Comparison of ENCODE assay signal across 8 cellular contexts in genomic region chr9:72364679-72365524, GRCh38. TPM values are rescaled to one million over a fixed set of nuclear protein-coding genes. Genes with fewer than 3 reads are reported as not detected.
A peak's percentile ranks its signal among the peaks of the same experiment; 100 is the strongest.
DNase-seq lines count a peak whose midpoint lies in the region; TF ChIP-seq lines count a peak whose summit lies in the region.

TSS of gene ZFAND5 (minus strand) at chr9:72365208. CDS start at chr9:72360778, 4,430 bp downstream.

- DNase-seq in EL: peak; percentile 98
- DNase-seq in GOT3 (lab: John Stamatoyannopoulos, UW): peak; percentile 81
- DNase-seq in LNCaP clone FGC (ENCODE audit: low read depth): peak; percentile 91
- peak; percentile 83 for DNase-seq in activated effector memory CD4-positive, alpha-beta T cell treated with Interleukin-2 at 50 U/mL for 16 hours
- DNase-seq in fibroblast of the aortic adventitia (ENCODE audit: low read depth): peak; percentile 98

- peak; percentile 93 for TF ChIP-seq POLR2A in Raji (IDR thresholded peaks at IDR 0.05; ENCODE audit: insufficient read depth, low read depth, low read length)

- H3K27ac Mint-ChIP-seq in nephron: peak within 1 kb of the TSS; percentile 98 to 100 (median 100)
- peak within 1 kb of the TSS; percentile 98 for H3K27ac Mint-ChIP-seq in stimulated activated naive CD8-positive, alpha-beta T cell treated with anti-CD3 and anti-CD28 coated beads, Interleukin-15, Interleukin-2, amounts not matched to agents 100 ng/mL and 50 ng/mL, for 24 hours

- no peaks in the 10 kb centered on the region for H3K9me3 Mint-ChIP-seq in nephron
- H3K9me3 Mint-ChIP-seq in stimulated activated naive CD8-positive, alpha-beta T cell treated with anti-CD3 and anti-CD28 coated beads, Interleukin-15, Interleukin-2, amounts not matched to agents 100 ng/mL and 50 ng/mL, for 24 hours: no peaks in the 10 kb centered on the region

- H3K4me3 ChIP-seq in LNCaP clone FGC (ENCODE audit: low read depth, low read length): peak within 1 kb of the TSS; percentile 91
- peak within 1 kb of the TSS; percentile 77 for H3K4me3 ChIP-seq in fibroblast of the aortic adventitia (ENCODE audit: low read depth, low read length)

- no peaks in the 10 kb centered on the region for H3K27me3 Mint-ChIP-seq in nephron (ENCODE audit: low read depth)
- no peaks in the 10 kb centered on the region for H3K27me3 Mint-ChIP-seq in stimulated activated naive CD8-positive, alpha-beta T cell treated with anti-CD3 and anti-CD28 coated beads, Interleukin-15, Interleukin-2, amounts not matched to agents 100 ng/mL and 50 ng/mL, for 24 hours

- peaks cover 35% of the 10 kb centered on the region for H3K4me1 Mint-ChIP-seq in nephron
- peaks cover 43% of the 10 kb centered on the region for H3K4me1 Mint-ChIP-seq in stimulated activated naive CD8-positive, alpha-beta T cell treated with anti-CD3 and anti-CD28 coated beads, Interleukin-15, Interleukin-2, amounts not matched to agents 100 ng/mL and 50 ng/mL, for 24 hours (ENCODE audit: low read depth)

- peak; percentile 12; the same call in 1 of the 2 replicates for TF ChIP-seq CTCF in LNCaP clone FGC (IDR thresholded peaks at IDR 0.05; ENCODE audit: control insufficient read depth, extremely low read depth, insufficient read depth)
- no peak for TF ChIP-seq CTCF in fibroblast of the aortic adventitia (IDR thresholded peaks at IDR 0.05; ENCODE audit: insufficient read depth, low read length)
- no peak for TF ChIP-seq CTCF in nephron (IDR thresholded peaks at IDR 0.05; ENCODE audit: unreplicated experiment in 3 of 3)

- H3K36me3 Mint-ChIP-seq in nephron (ENCODE audit: low read depth): peaks cover 31% of the 10 kb centered on the region
- peaks cover 39% of the 10 kb centered on the region for H3K36me3 Mint-ChIP-seq in stimulated activated naive CD8-positive, alpha-beta T cell treated with anti-CD3 and anti-CD28 coated beads, Interleukin-15, Interleukin-2, amounts not matched to agents 100 ng/mL and 50 ng/mL, for 24 hours (ENCODE audit: low read depth)

- H3K4me3 Mint-ChIP-seq in nephron: peak within 1 kb of the TSS; percentile 92 to 97 (median 93)
- peak within 1 kb of the TSS; percentile 93 for H3K4me3 Mint-ChIP-seq in stimulated activated naive CD8-positive, alpha-beta T cell treated with anti-CD3 and anti-CD28 coated beads, Interleukin-15, Interleukin-2, amounts not matched to agents 100 ng/mL and 50 ng/mL, for 24 hours

RNA-seq across cellular contexts. Expression of gene ZFAND5, which starts in this region (rescaled TPM):
- total RNA-seq in fibroblast of the aortic adventitia (ENCODE audit: low replicate concordance): 112 and 132 TPM in 2 replicates

Comparison
In these comparisons a context has a peak if more than half of its experiments do, and no peak if none do; other contexts are left out.
1. Peak in every context shown above with its lines: DNase-seq and H3K4me3 ChIP-seq.